ENCODE assay signal across 29 cellular contexts in genomic region chr15:47366884-47367283, GRCh38.
"Had no signal": no experiment of that assay in that cellular context is flagged by ENCODE, and none has a peak within 500 bp of the region (broad histone marks: within the 10 kb centered on the region; RNA-seq: fewer than 3 reads in every experiment).

No MANE protein-coding gene starts in this region.

- H3K27ac ChIP-seq: ascending aorta, brain microvascular endothelial cell, gastroesophageal sphincter, neutrophil, pancreas, stomach, suprapubic skin, tibial nerve had no signal

- H3K4me2 ChIP-seq: smooth muscle cell had no signal

- ATAC-seq: activated CD4-positive, alpha-beta T cell treated with anti-CD3 and anti-CD28 coated beads for 36 hours; activated naive CD4-positive, alpha-beta T cell treated with anti-CD3 and anti-CD28 coated beads, Interleukin-2, amount 50 U/mL, for 72 hours; activated T-helper 17 cell treated with anti-CD3 and anti-CD28 coated beads, Interleukin-2, amount 50 U/mL, for 72 hours; esophagus mucosa; gastroesophageal sphincter; left colon; sciatic nerve; stimulated activated memory B cell treated with anti-CD40 and anti-IgM and Interleukin-4, amounts not matched to agents 10 μg/mL and 1 μg/mL and 100 μg/mL, for 72 hours had no signal

- H3K4me3 Mint-ChIP-seq: activated B cell treated with CpG ODN at 0.5 μM for 24 hours; activated CD4-positive, alpha-beta T cell treated with anti-CD3 and anti-CD28 coated beads for 36 hours; activated T-cell treated with anti-CD3 and anti-CD28 coated beads, Interleukin-2, amount 50 U/mL, for 24 hours; activated T-helper 17 cell treated with anti-CD3 and anti-CD28 coated beads, Interleukin-2, amount 50 U/mL, for 72 hours; central memory CD8-positive, alpha-beta T cell; memory B cell; nephron; stimulated activated memory B cell treated with anti-CD40 and anti-IgM and Interleukin-4, amounts not matched to agents 10 μg/mL and 1 μg/mL and 100 μg/mL, for 72 hours had no signal

- H3K9me3 Mint-ChIP-seq: activated B cell treated with CpG ODN at 0.5 μM for 24 hours; activated T-cell treated with anti-CD3 and anti-CD28 coated beads, Interleukin-2, amount 50 U/mL, for 24 hours; nephron had no signal

- H3K36me3 Mint-ChIP-seq: activated naive CD4-positive, alpha-beta T cell treated with anti-CD3 and anti-CD28 coated beads, Interleukin-2, amount 50 U/mL, for 72 hours; memory B cell; stimulated activated memory B cell treated with anti-CD40 and anti-IgM and Interleukin-4, amounts not matched to agents 10 μg/mL and 1 μg/mL and 100 μg/mL, for 72 hours had no signal

- H3K9me3 ChIP-seq: ascending aorta, gastroesophageal sphincter, neutrophil, pancreas, stomach, suprapubic skin, tibial nerve had no signal

- DNase-seq: activated B cell treated with CpG ODN at 0.5 μM for 24 hours; activated CD4-positive, alpha-beta T cell treated with anti-CD3 and anti-CD28 coated beads for 36 hours; activated CD4-positive, alpha-beta T cell treated with anti-CD3 and anti-CD28 coated beads, Interleukin-2, amount 50 U/mL, for 4 hours; activated CD8-positive, alpha-beta memory T cell treated with anti-CD3 and anti-CD28 coated beads for 24 hours; activated CD8-positive, alpha-beta memory T cell treated with anti-CD3 and anti-CD28 coated beads, Interleukin-2, amount 50 U/mL, for 4 hours; activated T-cell treated with anti-CD3 and anti-CD28 coated beads, Interleukin-2, amount 50 U/mL, for 24 hours; brain microvascular endothelial cell; effector memory CD4-positive, alpha-beta T cell; head of caudate nucleus; islet precursor cell; left colon; pancreas; stimulated activated CD4-positive, alpha-beta T cell treated with anti-CD3 and anti-CD28 coated beads, Interleukin-15, amount 100 ng/mL, for 24 hours; stomach; T-helper 9 cell had no signal

- H3K27ac Mint-ChIP-seq: activated B cell treated with CpG ODN at 0.5 μM for 24 hours; activated CD4-positive, alpha-beta T cell treated with anti-CD3 and anti-CD28 coated beads for 36 hours; activated naive CD4-positive, alpha-beta T cell treated with anti-CD3 and anti-CD28 coated beads, Interleukin-2, amount 50 U/mL, for 72 hours; activated T-cell treated with anti-CD3 and anti-CD28 coated beads, Interleukin-2, amount 50 U/mL, for 24 hours; activated T-helper 17 cell treated with anti-CD3 and anti-CD28 coated beads, Interleukin-2, amount 50 U/mL, for 72 hours; memory B cell; nephron; stimulated activated memory B cell treated with anti-CD40 and anti-IgM and Interleukin-4, amounts not matched to agents 10 μg/mL and 1 μg/mL and 100 μg/mL, for 72 hours had no signal

- H3K36me3 ChIP-seq: ascending aorta, brain microvascular endothelial cell, gastroesophageal sphincter, neutrophil, pancreas, stomach, suprapubic skin, tibial nerve had no signal

- H3K4me1 ChIP-seq: ascending aorta, gastroesophageal sphincter, pancreas, stomach, suprapubic skin, tibial nerve had no signal

- H3K27me3 ChIP-seq: ascending aorta, brain microvascular endothelial cell, gastroesophageal sphincter, neutrophil, pancreas, stomach, suprapubic skin, tibial nerve had no signal

- H3K27me3 Mint-ChIP-seq: activated B cell treated with CpG ODN at 0.5 μM for 24 hours; activated CD4-positive, alpha-beta T cell treated with anti-CD3 and anti-CD28 coated beads for 36 hours; activated T-cell treated with anti-CD3 and anti-CD28 coated beads, Interleukin-2, amount 50 U/mL, for 24 hours; activated T-helper 17 cell treated with anti-CD3 and anti-CD28 coated beads, Interleukin-2, amount 50 U/mL, for 72 hours; central memory CD8-positive, alpha-beta T cell; memory B cell; stimulated activated memory B cell treated with anti-CD40 and anti-IgM and Interleukin-4, amounts not matched to agents 10 μg/mL and 1 μg/mL and 100 μg/mL, for 72 hours had no signal

- H3K4me1 Mint-ChIP-seq: activated B cell treated with CpG ODN at 0.5 μM for 24 hours; activated CD4-positive, alpha-beta T cell treated with anti-CD3 and anti-CD28 coated beads for 36 hours; activated T-helper 17 cell treated with anti-CD3 and anti-CD28 coated beads, Interleukin-2, amount 50 U/mL, for 72 hours; central memory CD8-positive, alpha-beta T cell; memory B cell; stimulated activated memory B cell treated with anti-CD40 and anti-IgM and Interleukin-4, amounts not matched to agents 10 μg/mL and 1 μg/mL and 100 μg/mL, for 72 hours had no signal

- H3K4me3 ChIP-seq: ascending aorta, gastroesophageal sphincter, pancreas, smooth muscle cell, stomach, suprapubic skin, tibial nerve had no signal
